8 cellular contexts compared by ENCODE assay signal in the genomic region with DNA sequence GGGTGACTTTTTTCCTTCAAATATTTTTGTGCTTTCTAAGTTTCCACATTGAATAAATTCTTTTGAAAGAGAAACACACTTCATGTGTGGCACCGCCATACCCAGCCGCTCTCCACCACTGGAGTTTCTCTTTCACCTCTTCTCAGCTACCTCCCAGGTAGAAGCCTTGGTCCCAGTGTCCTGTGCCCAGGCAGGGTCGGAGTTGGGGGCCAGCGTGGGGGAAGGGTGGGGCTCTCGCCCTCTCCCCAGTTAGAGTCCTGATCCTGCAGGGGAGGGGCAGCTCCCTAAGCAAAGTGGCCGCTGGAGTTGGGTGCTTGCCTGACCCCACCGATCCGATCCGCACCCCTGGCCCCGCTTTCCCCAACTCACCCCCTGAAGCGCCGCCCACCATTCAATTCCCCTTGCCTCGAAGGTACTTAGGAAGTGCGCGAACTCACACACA. TPM values are rescaled to one million over a fixed set of nuclear protein-coding genes. Genes with fewer than 3 reads are reported as not detected.
DNase-seq lines count a peak whose midpoint lies in the region; ATAC-seq and TF ChIP-seq lines count a peak whose summit lies in the region.

No MANE protein-coding gene starts in this region.

- TF ChIP-seq POLR2A in spleen (IDR thresholded peaks at IDR 0.05) = no peak

- POLR2A ChIA-PET in activated CD8-positive, alpha-beta T cell treated with anti-CD3 and anti-CD28 coated beads, Interleukin-2, amount 10 ng/mL, durations not matched to agents 7 days and 5 days (lab: Charles Lee) = interaction anchor here (0.9 kb wide), 1 partner anchor 21 kb away, joined by 3 read pairs; no protein-coding TSS in a partner anchor

- no peaks in the 10 kb centered on the region for H3K36me3 Mint-ChIP-seq in activated CD8-positive, alpha-beta T cell treated with anti-CD3 and anti-CD28 coated beads, Interleukin-2, amount 10 ng/mL, durations not matched to agents 7 days and 5 days (ENCODE audit: low read depth)

- H3K9me3 ChIP-seq in HAP-1 = no peaks in the 10 kb centered on the region
- no peaks in the 10 kb centered on the region for H3K9me3 ChIP-seq in spleen

- peaks cover 24% of the 10 kb centered on the region for H3K4me1 Mint-ChIP-seq in activated CD8-positive, alpha-beta T cell treated with anti-CD3 and anti-CD28 coated beads, Interleukin-2, amount 10 ng/mL, durations not matched to agents 7 days and 5 days (ENCODE audit: low read depth)

- H3K4me3 ChIP-seq in HAP-1 = peak overlapping the region; percentile 44
- H3K4me3 ChIP-seq in iPS-11a (ENCODE audit: low read depth, low read length) = peak overlapping the region; percentile 61
- peak overlapping the region in 7 of 8 donors; percentile 56 to 95 (median 69) for H3K4me3 ChIP-seq in spleen

- TF ChIP-seq CTCF in spleen (IDR thresholded peaks at IDR 0.05 in 8 of 11, conservative IDR thresholded peaks at IDR 0.05 in 3 of 11) = no peak

- intact Hi-C loops in spleen (cut with DNase I; ENCODE audit: low total_unique reads) = no loop called here

- H3K27ac ChIP-seq in spleen = peak overlapping the region in 5 of 8 donors; percentile 33 to 83 (median 69)

- H3K36me3 ChIP-seq in HAP-1 (replicated peaks) = no peaks in the 10 kb centered on the region
- H3K36me3 ChIP-seq in spleen = no peaks in the 10 kb centered on the region

- in situ Hi-C loops in HAP-1 (cut with MboI; ENCODE audit: low sequenced_read_pairs) = no loop called here

- peak overlapping the region; percentile 48 for H3K27ac Mint-ChIP-seq in activated CD8-positive, alpha-beta T cell treated with anti-CD3 and anti-CD28 coated beads, Interleukin-2, amount 10 ng/mL, durations not matched to agents 7 days and 5 days

- peak overlapping the region; percentile 72 for H3K4me3 Mint-ChIP-seq in activated CD8-positive, alpha-beta T cell treated with anti-CD3 and anti-CD28 coated beads, Interleukin-2, amount 10 ng/mL, durations not matched to agents 7 days and 5 days

- CTCF ChIA-PET in activated CD8-positive, alpha-beta T cell treated with anti-CD3 and anti-CD28 coated beads, Interleukin-2, amount 10 ng/mL, durations not matched to agents 7 days and 5 days (lab: Charles Lee) = no interaction called here

- no peaks in the 10 kb centered on the region for H3K27me3 ChIP-seq in HAP-1 (ENCODE audit: low read depth)
- H3K27me3 ChIP-seq in spleen (replicated peaks in 1 of 7) = peaks cover 0 to 27% (median 0%) of the 10 kb centered on the region in 7 donors

- H3K27me3 Mint-ChIP-seq in activated CD8-positive, alpha-beta T cell treated with anti-CD3 and anti-CD28 coated beads, Interleukin-2, amount 10 ng/mL, durations not matched to agents 7 days and 5 days (ENCODE audit: low read depth) = peaks cover 34% of the 10 kb centered on the region

- WGBS in spleen, 5 donors = 12 to 22% (median 16%) methylated on average over 13 to 15 of the region's 15 CpGs

- H3K9me3 Mint-ChIP-seq in activated CD8-positive, alpha-beta T cell treated with anti-CD3 and anti-CD28 coated beads, Interleukin-2, amount 10 ng/mL, durations not matched to agents 7 days and 5 days (ENCODE audit: insufficient read depth) = no peaks in the 10 kb centered on the region

- no peaks in the 10 kb centered on the region for H3K4me1 ChIP-seq in HAP-1
- H3K4me1 ChIP-seq in spleen = peaks cover 3 to 59% (median 27%) of the 10 kb centered on the region in 6 donors

- no peak for ATAC-seq in activated CD8-positive, alpha-beta T cell treated with anti-CD3 and anti-CD28 coated beads, Interleukin-2, amount 10 ng/mL, durations not matched to agents 7 days and 5 days
- no peak for ATAC-seq in HG03097 (IDR thresholded peaks at IDR 0.05; ENCODE audit: low FRiP score, unreplicated experiment)

- no peak for DNase-seq in HAP-1 (ENCODE audit: low spot score in 2 of 2)
- no peak for DNase-seq in activated CD8-positive, alpha-beta T cell treated with anti-CD3 and anti-CD28 coated beads, Interleukin-2, amount 10 ng/mL, durations not matched to agents 7 days and 5 days
- peak; percentile 84 for DNase-seq in spleen
- DNase-seq in NCI-H1930 (lab: John Stamatoyannopoulos, UW) = no peak
- no peak for DNase-seq in SK-N-DZ (ENCODE audit: low spot score)
- no peak for DNase-seq in SKM-1 (lab: John Stamatoyannopoulos, UW; ENCODE audit: unreplicated experiment)

RNA-seq across cellular contexts. Expression of a gene that starts 0.8 kb away (rescaled TPM):
- 1 to 10 TPM; 1.6 TPM for total RNA-seq in activated CD8-positive, alpha-beta T cell treated with anti-CD3 and anti-CD28 coated beads, Interleukin-2, amount 10 ng/mL, durations not matched to agents 7 days and 5 days
- total RNA-seq in spleen = 10 to 100 TPM; 13.3 to 21.4 (median 16.2) TPM
- 1 to 10 TPM; 2.7 to 5.0 (median 4.7) TPM for polyA plus RNA-seq in spleen
- 3.1 and 3.4 TPM in 2 replicates for polyA plus RNA-seq in SK-N-DZ (2014; cell fraction: cytosol; rRNA removed)
- 5.3 and 12.1 TPM in 2 replicates for polyA plus RNA-seq in SK-N-DZ (2014; cell fraction: nucleus; rRNA removed)

Comparison
In these comparisons a context has a peak if more than half of its experiments do, and no peak if none do; other contexts are left out.
1. RNA of a gene that starts 0.8 kb away (total RNA-seq): 13.3 to 21.4 TPM in spleen; 1.6 TPM in activated CD8-positive, alpha-beta T cell treated with anti-CD3 and anti-CD28 coated beads, Interleukin-2, amount 10 ng/mL, durations not matched to agents 7 days and 5 days; every median in the first group is over 4 times any median in the second.
2. Peak in every context shown above with its lines, with median percentiles within 50 percentile points of each other: H3K4me3 ChIP-seq.